In genomic region chr6:45075246-45075645, GRCh38 we compare ENCODE assay signal across 1 cellular context.
TF ChIP-seq lines count a peak whose summit lies in the region.

No MANE protein-coding gene starts in this region.

TF ChIP-seq in HepG2, 621 proteins besides CTCF, POLR2A, EP300 and RAD21 (continued from another document):
- TF ChIP-seq TRAFD1 (CRISPR knock-in tag; IDR thresholded peaks at IDR 0.05; ENCODE audit: borderline replicate concordance) (no peak), MEIS1 (CRISPR knock-in tag; IDR thresholded peaks at IDR 0.05; ENCODE audit: borderline replicate concordance) (no peak), ZMYM4 (CRISPR knock-in tag; IDR thresholded peaks at IDR 0.05) (no peak), BRCA1 (CRISPR knock-in tag; IDR thresholded peaks at IDR 0.05) (no peak), ZNF34 (CRISPR knock-in tag; IDR thresholded peaks at IDR 0.05; ENCODE audit: borderline replicate concordance) (no peak), SOX13 (IDR thresholded peaks at IDR 0.05) (no peak), SOX13 (CRISPR knock-in tag; conservative IDR thresholded peaks at IDR 0.05 in 1 of 2, IDR thresholded peaks at IDR 0.05 in 1 of 2) (no peak), BCL6 (CRISPR knock-in tag; IDR thresholded peaks at IDR 0.05) (no peak), NCOA5 (CRISPR knock-in tag; IDR thresholded peaks at IDR 0.05) (no peak), TBL1XR1 (IDR thresholded peaks at IDR 0.05; ENCODE audit: borderline replicate concordance, low read length, partially characterized antibody) (no peak), ZSCAN21 (CRISPR knock-in tag; IDR thresholded peaks at IDR 0.05; ENCODE audit: borderline replicate concordance) (no peak)
